Comparison of ENCODE assay signal across 16 cellular contexts in the genomic region with DNA sequence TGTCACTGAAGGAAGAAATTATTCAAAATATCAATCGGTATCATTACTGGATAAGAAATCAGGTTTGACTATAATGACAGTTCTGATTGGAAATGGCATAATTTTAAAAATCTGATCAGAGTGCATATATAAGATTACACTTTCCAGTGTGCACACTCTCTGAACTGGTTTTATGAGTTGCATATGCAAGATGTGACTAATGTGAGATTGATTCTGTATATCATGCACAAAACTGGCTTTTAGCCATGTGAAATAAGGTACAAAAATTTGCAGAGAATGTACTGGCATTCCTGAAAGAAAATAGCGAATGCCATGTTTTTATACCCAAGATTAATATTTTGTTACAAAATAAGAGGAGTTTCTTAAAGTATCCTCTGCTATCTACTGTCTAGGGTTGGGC.
DNase-seq lines count a peak whose midpoint lies in the region; ATAC-seq and TF ChIP-seq lines count a peak whose summit lies in the region.
"Had no signal": no experiment of that assay in that cellular context is flagged by ENCODE, and none has a peak within 500 bp of the region (broad histone marks: within the 10 kb centered on the region; RNA-seq: fewer than 3 reads in every experiment).

No MANE protein-coding gene starts in this region.

- H3F3A ChIP-seq in GM23248 (ENCODE audit: insufficient read depth): no peaks in the 10 kb centered on the region

- no peak for DNase-seq in CD4-positive, alpha-beta T cell
- peak; percentile 9 for DNase-seq in GM23248
- peak; percentile 18 for DNase-seq in brain microvascular endothelial cell
- DNase-seq in memory B cell (ENCODE audit: low spot score in 2 of 2): no peak
- DNase-seq in activated CD4-positive, alpha-beta T cell treated with anti-CD3 and anti-CD28 coated beads for 36 hours: no peak
- DNase-seq: COR-L47, DMS53, GOT3, MG63, NCI-H1092 treated with DMSO at 0.1 percent for 48 hours, NCI-H1694 had no signal

- 95% methylated on average over 2 of the region's 2 CpGs for WGBS in GM23248 (ENCODE audit: low coverage in 1 of 2, low lambda C conversion rate in 2 of 2, missing lambda C conversion rate in 2 of 2), 2 experiments

- no peak overlapping the region for H3K4me3 ChIP-seq in GM23248
- H3K4me3 ChIP-seq in brain microvascular endothelial cell (ENCODE audit: low read depth, low read length): no peak overlapping the region
- H3K4me3 ChIP-seq: MG63, PC-9 had no signal

- no peaks in the 10 kb centered on the region for H3K79me2 ChIP-seq in GM23248 (ENCODE audit: insufficient read depth)

- H3K27ac Mint-ChIP-seq in CD4-positive, alpha-beta T cell: peak overlapping the region; percentile 43
- H3K27ac Mint-ChIP-seq in memory B cell: peak overlapping the region; percentile 40
- no peak overlapping the region for H3K27ac Mint-ChIP-seq in activated CD4-positive, alpha-beta T cell treated with anti-CD3 and anti-CD28 coated beads for 36 hours

- H3K4me1 Mint-ChIP-seq in CD4-positive, alpha-beta T cell (ENCODE audit: low read depth): peaks cover 36% of the 10 kb centered on the region
- H3K4me1 Mint-ChIP-seq in memory B cell: peaks cover 15% of the 10 kb centered on the region
- peaks cover 16% of the 10 kb centered on the region for H3K4me1 Mint-ChIP-seq in activated CD4-positive, alpha-beta T cell treated with anti-CD3 and anti-CD28 coated beads for 36 hours

- CTCF ChIA-PET in CD4-positive, alpha-beta T cell (lab: Charles Lee): interaction anchor here (1.8 kb wide), 1 partner anchor 138 kb away, joined by 5 read pairs; no protein-coding TSS in a partner anchor
- CTCF ChIA-PET in activated CD4-positive, alpha-beta T cell treated with anti-CD3 and anti-CD28 coated beads for 36 hours (lab: Charles Lee): interaction anchor here (0.6 kb wide), 1 partner anchor 137 kb away, joined by 3 read pairs; no protein-coding TSS in a partner anchor

- H2AFZ ChIP-seq in GM23248: no peak overlapping the region
- H2AFZ ChIP-seq: PC-9 had no signal

- no peaks in the 10 kb centered on the region for H4K20me1 ChIP-seq in GM23248 (ENCODE audit: insufficient read depth)

- no peaks in the 10 kb centered on the region for H3K9me3 ChIP-seq in CD4-positive, alpha-beta T cell (ENCODE audit: control insufficient read depth, low read length)
- no peaks in the 10 kb centered on the region for H3K9me3 ChIP-seq in GM23248 (ENCODE audit: low read depth)
- H3K9me3 ChIP-seq: MG63 had no signal

- no peaks in the 10 kb centered on the region for H3K9me3 Mint-ChIP-seq in CD4-positive, alpha-beta T cell
- no peaks in the 10 kb centered on the region for H3K9me3 Mint-ChIP-seq in memory B cell
- no peaks in the 10 kb centered on the region for H3K9me3 Mint-ChIP-seq in activated CD4-positive, alpha-beta T cell treated with anti-CD3 and anti-CD28 coated beads for 36 hours (ENCODE audit: low read depth)

- H3K4me2 ChIP-seq in GM23248 (ENCODE audit: unreplicated experiment): no peak overlapping the region
- H3K4me2 ChIP-seq: KMS-11, PC-9 had no signal

- H3K36me3 ChIP-seq in GM23248 (ENCODE audit: low read depth): peaks cover 5% of the 10 kb centered on the region; the same call in 1 of the 2 replicates
- peaks cover 3% of the 10 kb centered on the region for H3K36me3 ChIP-seq in brain microvascular endothelial cell (replicated peaks)

- no peak for TF ChIP-seq CTCF in CD4-positive, alpha-beta T cell (IDR thresholded peaks at IDR 0.05)
- TF ChIP-seq CTCF in brain microvascular endothelial cell (IDR thresholded peaks at IDR 0.05; ENCODE audit: low read depth, low read length, missing control alignments): no peak

- H3K27ac ChIP-seq in CD4-positive, alpha-beta T cell (ENCODE audit: low read depth, low read length): no peak overlapping the region
- H3K27ac ChIP-seq in GM23248 (no peak overlapping the region), brain microvascular endothelial cell (no peak overlapping the region)
- H3K27ac ChIP-seq: C4-2B, KMS-11, PC-9 had no signal

- H3K9me2 ChIP-seq in GM23248 (ENCODE audit: insufficient read depth): no peaks in the 10 kb centered on the region

- H3K36me3 Mint-ChIP-seq in CD4-positive, alpha-beta T cell (ENCODE audit: low read depth): peaks cover 58% of the 10 kb centered on the region
- H3K36me3 Mint-ChIP-seq in memory B cell: peaks cover 13% of the 10 kb centered on the region
- peaks cover 25% of the 10 kb centered on the region for H3K36me3 Mint-ChIP-seq in activated CD4-positive, alpha-beta T cell treated with anti-CD3 and anti-CD28 coated beads for 36 hours (ENCODE audit: low read depth)

- no peak overlapping the region for H3K9ac ChIP-seq in GM23248
- H3K9ac ChIP-seq: KMS-11 had no signal

- no peaks in the 10 kb centered on the region; the same call in 1 of the 2 replicates for H3K4me1 ChIP-seq in GM23248 (ENCODE audit: insufficient read depth)

- in situ Hi-C loops in GM23248 (cut with MboI) (no loop called here), brain microvascular endothelial cell (cut with HindIII; ENCODE audit: low pct_ligation_motif_present, low sequenced_read_pairs) (no loop called here)

- POLR2A ChIA-PET in CD4-positive, alpha-beta T cell (lab: Charles Lee): no interaction called here
- POLR2A ChIA-PET in activated CD4-positive, alpha-beta T cell treated with anti-CD3 and anti-CD28 coated beads for 36 hours (lab: Charles Lee): interaction anchor here (0.6 kb wide), 1 partner anchor 27 kb away, joined by 3 read pairs; no protein-coding TSS in a partner anchor

- H3K27me3 Mint-ChIP-seq in CD4-positive, alpha-beta T cell: no peaks in the 10 kb centered on the region
- H3K27me3 Mint-ChIP-seq in memory B cell: no peaks in the 10 kb centered on the region
- H3K27me3 Mint-ChIP-seq in activated CD4-positive, alpha-beta T cell treated with anti-CD3 and anti-CD28 coated beads for 36 hours: no peaks in the 10 kb centered on the region

- no peaks in the 10 kb centered on the region for H3K27me3 ChIP-seq in CD4-positive, alpha-beta T cell (ENCODE audit: control insufficient read depth, insufficient read depth, low read length)
- H3K27me3 ChIP-seq in GM23248 (replicated peaks; ENCODE audit: insufficient read depth) (no peaks in the 10 kb centered on the region), brain microvascular endothelial cell (replicated peaks) (no peaks in the 10 kb centered on the region)
- H3K27me3 ChIP-seq: MG63 had no signal

- no peak overlapping the region for H3K4me3 Mint-ChIP-seq in CD4-positive, alpha-beta T cell
- no peak overlapping the region for H3K4me3 Mint-ChIP-seq in memory B cell
- H3K4me3 Mint-ChIP-seq in activated CD4-positive, alpha-beta T cell treated with anti-CD3 and anti-CD28 coated beads for 36 hours: no peak overlapping the region

- no peak for ATAC-seq in CD4-positive, alpha-beta T cell (ENCODE audit: poor library complexity)
- ATAC-seq in memory B cell (ENCODE audit: low read depth): no peak
- no peak for ATAC-seq in GM19395 (IDR thresholded peaks at IDR 0.05; ENCODE audit: unreplicated experiment)
- ATAC-seq in GM21526 (IDR thresholded peaks at IDR 0.05; ENCODE audit: low FRiP score, unreplicated experiment): no peak
- no peak for ATAC-seq in activated CD4-positive, alpha-beta T cell treated with anti-CD3 and anti-CD28 coated beads for 36 hours

- intact Hi-C loops in CD4-positive, alpha-beta T cell (cut with DNase I, micrococcal nuclease): loop anchor here in 1 of 2 experiments (10.0 kb wide), 1 partner anchor 232 kb away; no protein-coding TSS in a partner anchor
- intact Hi-C loops in activated CD4-positive, alpha-beta T cell treated with anti-CD3 and anti-CD28 coated beads for 36 hours (cut with DNase I, micrococcal nuclease): no loop called here

Comparison
In these comparisons a context has a peak if more than half of its experiments do, and no peak if none do; other contexts are left out.
1. DNase-seq: peak in GM23248 (single experiment) and brain microvascular endothelial cell (single experiment); none in CD4-positive, alpha-beta T cell (0 of 10), memory B cell (0 of 2) and activated CD4-positive, alpha-beta T cell treated with anti-CD3 and anti-CD28 coated beads for 36 hours (single experiment).